ENCODE assay signal across 1 cellular context in the genomic region with DNA sequence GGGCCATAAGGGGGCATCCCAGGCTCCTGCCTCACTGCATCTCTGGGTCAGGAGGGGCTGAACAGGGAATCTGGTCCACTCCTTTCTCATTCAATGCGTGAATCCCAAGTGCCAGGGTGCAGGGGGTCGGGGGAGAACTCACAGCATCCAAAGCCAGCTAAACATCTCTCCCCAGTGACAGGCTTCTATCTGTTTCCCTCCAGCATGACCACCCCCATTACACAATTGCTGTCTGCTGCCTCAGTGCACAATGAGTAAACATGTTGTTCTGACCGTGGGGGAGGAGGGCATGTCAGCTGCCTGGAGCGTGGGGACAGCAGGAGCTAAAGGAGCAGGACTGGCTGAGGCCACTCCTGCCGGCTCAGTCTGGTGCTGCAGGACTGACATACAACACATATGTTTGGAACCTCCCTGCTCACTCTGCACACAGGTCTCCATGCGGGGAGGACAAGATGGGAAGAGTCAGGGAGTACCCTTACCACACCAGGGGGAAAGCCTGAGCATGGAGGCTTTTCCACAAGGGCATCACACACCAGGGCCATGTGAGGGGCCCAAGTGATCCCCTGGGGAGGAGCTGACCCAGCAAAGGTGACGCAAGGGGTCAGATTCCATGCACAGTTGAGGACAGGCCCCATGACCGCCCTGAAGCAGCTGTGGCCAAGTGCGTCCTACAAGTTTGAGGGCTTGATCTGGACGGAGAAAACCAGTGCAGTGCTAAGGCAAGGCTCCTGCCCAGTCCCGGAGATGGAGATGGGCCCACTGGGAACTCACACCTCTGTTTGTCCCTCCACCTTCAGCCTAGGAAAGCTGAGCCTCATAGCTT.
TF ChIP-seq lines count a peak whose summit lies in the region.

No MANE protein-coding gene starts in this region.

TF ChIP-seq in HepG2, 621 proteins besides CTCF, POLR2A, EP300 and RAD21 (continued from another document and continues in another):
- TF ChIP-seq, protein P1, sequence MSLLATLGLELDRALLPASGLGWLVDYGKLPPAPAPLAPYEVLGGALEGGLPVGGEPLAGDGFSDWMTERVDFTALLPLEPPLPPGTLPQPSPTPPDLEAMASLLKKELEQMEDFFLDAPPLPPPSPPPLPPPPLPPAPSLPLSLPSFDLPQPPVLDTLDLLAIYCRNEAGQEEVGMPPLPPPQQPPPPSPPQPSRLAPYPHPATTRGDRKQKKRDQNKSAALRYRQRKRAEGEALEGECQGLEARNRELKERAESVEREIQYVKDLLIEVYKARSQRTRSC (CRISPR knock-in tag; IDR thresholded peaks at IDR 0.05; ENCODE audit: low read depth): no peak
- no peak for TF ChIP-seq CBFB (CRISPR knock-in tag; IDR thresholded peaks at IDR 0.05)
- TF ChIP-seq ZNF572 (CRISPR knock-in tag; IDR thresholded peaks at IDR 0.05): peak; percentile 71; the same call in 1 of the 2 replicates
- TF ChIP-seq, protein P2, sequence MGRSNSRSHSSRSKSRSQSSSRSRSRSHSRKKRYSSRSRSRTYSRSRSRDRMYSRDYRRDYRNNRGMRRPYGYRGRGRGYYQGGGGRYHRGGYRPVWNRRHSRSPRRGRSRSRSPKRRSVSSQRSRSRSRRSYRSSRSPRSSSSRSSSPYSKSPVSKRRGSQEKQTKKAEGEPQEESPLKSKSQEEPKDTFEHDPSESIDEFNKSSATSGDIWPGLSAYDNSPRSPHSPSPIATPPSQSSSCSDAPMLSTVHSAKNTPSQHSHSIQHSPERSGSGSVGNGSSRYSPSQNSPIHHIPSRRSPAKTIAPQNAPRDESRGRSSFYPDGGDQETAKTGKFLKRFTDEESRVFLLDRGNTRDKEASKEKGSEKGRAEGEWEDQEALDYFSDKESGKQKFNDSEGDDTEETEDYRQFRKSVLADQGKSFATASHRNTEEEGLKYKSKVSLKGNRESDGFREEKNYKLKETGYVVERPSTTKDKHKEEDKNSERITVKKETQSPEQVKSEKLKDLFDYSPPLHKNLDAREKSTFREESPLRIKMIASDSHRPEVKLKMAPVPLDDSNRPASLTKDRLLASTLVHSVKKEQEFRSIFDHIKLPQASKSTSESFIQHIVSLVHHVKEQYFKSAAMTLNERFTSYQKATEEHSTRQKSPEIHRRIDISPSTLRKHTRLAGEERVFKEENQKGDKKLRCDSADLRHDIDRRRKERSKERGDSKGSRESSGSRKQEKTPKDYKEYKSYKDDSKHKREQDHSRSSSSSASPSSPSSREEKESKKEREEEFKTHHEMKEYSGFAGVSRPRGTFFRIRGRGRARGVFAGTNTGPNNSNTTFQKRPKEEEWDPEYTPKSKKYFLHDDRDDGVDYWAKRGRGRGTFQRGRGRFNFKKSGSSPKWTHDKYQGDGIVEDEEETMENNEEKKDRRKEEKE (IDR thresholded peaks at IDR 0.05): no peak
- TF ChIP-seq ELF1 (CRISPR knock-in tag; IDR thresholded peaks at IDR 0.05): no peak
- TF ChIP-seq MEIS1 (CRISPR knock-in tag; IDR thresholded peaks at IDR 0.05; ENCODE audit: borderline replicate concordance): no peak; the same call in 1 of the 2 replicates
- peak; percentile 76; the same call in 1 of the 2 replicates for TF ChIP-seq ZBTB7B (CRISPR knock-in tag; IDR thresholded peaks at IDR 0.05)
- TF ChIP-seq ZNF260 (CRISPR knock-in tag; IDR thresholded peaks at IDR 0.05; ENCODE audit: borderline replicate concordance, low read depth): no peak
- TF ChIP-seq ZNF775 (CRISPR knock-in tag; IDR thresholded peaks at IDR 0.05; ENCODE audit: borderline replicate concordance): no peak
- TF ChIP-seq ZSCAN25 (CRISPR knock-in tag; IDR thresholded peaks at IDR 0.05): peak; percentile 11; the same call in 1 of the 2 replicates
- 0 out of 2 replicates have a peak, but pooled peaks have one; percentile 38 for TF ChIP-seq PHF20 (CRISPR knock-in tag; IDR thresholded peaks at IDR 0.05)
- TF ChIP-seq ZNF543 (CRISPR knock-in tag; IDR thresholded peaks at IDR 0.05): no peak
- TF ChIP-seq ZNF331 (CRISPR knock-in tag; IDR thresholded peaks at IDR 0.05): no peak; the same call in 1 of the 2 replicates
- TF ChIP-seq KDM1A (CRISPR knock-in tag; IDR thresholded peaks at IDR 0.05): no peak
- TF ChIP-seq, protein P3, sequence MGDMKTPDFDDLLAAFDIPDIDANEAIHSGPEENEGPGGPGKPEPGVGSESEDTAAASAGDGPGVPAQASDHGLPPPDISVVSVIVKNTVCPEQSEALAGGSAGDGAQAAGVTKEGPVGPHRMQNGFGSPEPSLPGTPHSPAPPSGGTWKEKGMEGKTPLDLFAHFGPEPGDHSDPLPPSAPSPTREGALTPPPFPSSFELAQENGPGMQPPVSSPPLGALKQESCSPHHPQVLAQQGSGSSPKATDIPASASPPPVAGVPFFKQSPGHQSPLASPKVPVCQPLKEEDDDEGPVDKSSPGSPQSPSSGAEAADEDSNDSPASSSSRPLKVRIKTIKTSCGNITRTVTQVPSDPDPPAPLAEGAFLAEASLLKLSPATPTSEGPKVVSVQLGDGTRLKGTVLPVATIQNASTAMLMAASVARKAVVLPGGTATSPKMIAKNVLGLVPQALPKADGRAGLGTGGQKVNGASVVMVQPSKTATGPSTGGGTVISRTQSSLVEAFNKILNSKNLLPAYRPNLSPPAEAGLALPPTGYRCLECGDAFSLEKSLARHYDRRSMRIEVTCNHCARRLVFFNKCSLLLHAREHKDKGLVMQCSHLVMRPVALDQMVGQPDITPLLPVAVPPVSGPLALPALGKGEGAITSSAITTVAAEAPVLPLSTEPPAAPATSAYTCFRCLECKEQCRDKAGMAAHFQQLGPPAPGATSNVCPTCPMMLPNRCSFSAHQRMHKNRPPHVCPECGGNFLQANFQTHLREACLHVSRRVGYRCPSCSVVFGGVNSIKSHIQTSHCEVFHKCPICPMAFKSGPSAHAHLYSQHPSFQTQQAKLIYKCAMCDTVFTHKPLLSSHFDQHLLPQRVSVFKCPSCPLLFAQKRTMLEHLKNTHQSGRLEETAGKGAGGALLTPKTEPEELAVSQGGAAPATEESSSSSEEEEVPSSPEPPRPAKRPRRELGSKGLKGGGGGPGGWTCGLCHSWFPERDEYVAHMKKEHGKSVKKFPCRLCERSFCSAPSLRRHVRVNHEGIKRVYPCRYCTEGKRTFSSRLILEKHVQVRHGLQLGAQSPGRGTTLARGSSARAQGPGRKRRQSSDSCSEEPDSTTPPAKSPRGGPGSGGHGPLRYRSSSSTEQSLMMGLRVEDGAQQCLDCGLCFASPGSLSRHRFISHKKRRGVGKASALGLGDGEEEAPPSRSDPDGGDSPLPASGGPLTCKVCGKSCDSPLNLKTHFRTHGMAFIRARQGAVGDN (CRISPR knock-in tag; IDR thresholded peaks at IDR 0.05): peak; percentile 99
- no peak for TF ChIP-seq ZNF713 (CRISPR knock-in tag; IDR thresholded peaks at IDR 0.05)
- TF ChIP-seq ARHGAP35 (CRISPR knock-in tag; IDR thresholded peaks at IDR 0.05; ENCODE audit: borderline replicate concordance): no peak
- no peak for TF ChIP-seq CENPX (CRISPR knock-in tag; IDR thresholded peaks at IDR 0.05)
- no peak; the same call in 1 of the 2 replicates for TF ChIP-seq ZNF670 (CRISPR knock-in tag; IDR thresholded peaks at IDR 0.05; ENCODE audit: borderline replicate concordance)
- TF ChIP-seq CBX5 (CRISPR knock-in tag; IDR thresholded peaks at IDR 0.05; ENCODE audit: borderline replicate concordance): no peak
- no peak for TF ChIP-seq MED13 (CRISPR knock-in tag; IDR thresholded peaks at IDR 0.05)
- TF ChIP-seq NFE2L1 (CRISPR knock-in tag; IDR thresholded peaks at IDR 0.05; ENCODE audit: borderline replicate concordance): no peak
- no peak for TF ChIP-seq ZNF335 (CRISPR knock-in tag; IDR thresholded peaks at IDR 0.05)
- TF ChIP-seq, protein P4, sequence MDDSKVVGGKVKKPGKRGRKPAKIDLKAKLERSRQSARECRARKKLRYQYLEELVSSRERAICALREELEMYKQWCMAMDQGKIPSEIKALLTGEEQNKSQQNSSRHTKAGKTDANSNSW (CRISPR knock-in tag; IDR thresholded peaks at IDR 0.05; ENCODE audit: borderline replicate concordance): no peak
- TF ChIP-seq, protein P5, sequence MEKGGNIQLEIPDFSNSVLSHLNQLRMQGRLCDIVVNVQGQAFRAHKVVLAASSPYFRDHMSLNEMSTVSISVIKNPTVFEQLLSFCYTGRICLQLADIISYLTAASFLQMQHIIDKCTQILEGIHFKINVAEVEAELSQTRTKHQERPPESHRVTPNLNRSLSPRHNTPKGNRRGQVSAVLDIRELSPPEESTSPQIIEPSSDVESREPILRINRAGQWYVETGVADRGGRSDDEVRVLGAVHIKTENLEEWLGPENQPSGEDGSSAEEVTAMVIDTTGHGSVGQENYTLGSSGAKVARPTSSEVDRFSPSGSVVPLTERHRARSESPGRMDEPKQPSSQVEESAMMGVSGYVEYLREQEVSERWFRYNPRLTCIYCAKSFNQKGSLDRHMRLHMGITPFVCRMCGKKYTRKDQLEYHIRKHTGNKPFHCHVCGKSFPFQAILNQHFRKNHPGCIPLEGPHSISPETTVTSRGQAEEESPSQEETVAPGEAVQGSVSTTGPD (CRISPR knock-in tag; IDR thresholded peaks at IDR 0.05): no peak
- TF ChIP-seq ZNF749 (CRISPR knock-in tag; IDR thresholded peaks at IDR 0.05; ENCODE audit: borderline replicate concordance): no peak
- peak; percentile 58; the same call in 1 of the 2 replicates for TF ChIP-seq MEF2D (CRISPR knock-in tag; IDR thresholded peaks at IDR 0.05)
- no peak for TF ChIP-seq DPF2 (CRISPR knock-in tag; IDR thresholded peaks at IDR 0.05; ENCODE audit: borderline replicate concordance, low read depth)
- TF ChIP-seq ZNF782 (CRISPR knock-in tag; IDR thresholded peaks at IDR 0.05; ENCODE audit: borderline replicate concordance): no peak
- TF ChIP-seq, protein P6, sequence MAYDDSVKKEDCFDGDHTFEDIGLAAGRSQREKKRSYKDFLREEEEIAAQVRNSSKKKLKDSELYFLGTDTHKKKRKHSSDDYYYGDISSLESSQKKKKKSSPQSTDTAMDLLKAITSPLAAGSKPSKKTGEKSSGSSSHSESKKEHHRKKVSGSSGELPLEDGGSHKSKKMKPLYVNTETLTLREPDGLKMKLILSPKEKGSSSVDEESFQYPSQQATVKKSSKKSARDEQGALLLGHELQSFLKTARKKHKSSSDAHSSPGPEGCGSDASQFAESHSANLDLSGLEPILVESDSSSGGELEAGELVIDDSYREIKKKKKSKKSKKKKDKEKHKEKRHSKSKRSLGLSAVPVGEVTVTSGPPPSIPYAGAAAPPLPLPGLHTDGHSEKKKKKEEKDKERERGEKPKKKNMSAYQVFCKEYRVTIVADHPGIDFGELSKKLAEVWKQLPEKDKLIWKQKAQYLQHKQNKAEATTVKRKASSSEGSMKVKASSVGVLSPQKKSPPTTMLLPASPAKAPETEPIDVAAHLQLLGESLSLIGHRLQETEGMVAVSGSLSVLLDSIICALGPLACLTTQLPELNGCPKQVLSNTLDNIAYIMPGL (CRISPR knock-in tag; IDR thresholded peaks at IDR 0.05; ENCODE audit: borderline replicate concordance in 1 of 2, low read depth in 1 of 2): peak in 1 of 2 experiments; percentile 40; a peak in 2 of 4 replicates
- peak; percentile 58; the same call in 1 of the 2 replicates for TF ChIP-seq HIVEP1 (CRISPR knock-in tag; IDR thresholded peaks at IDR 0.05)
- peak; percentile 94 for TF ChIP-seq NR2F6 (IDR thresholded peaks at IDR 0.05)
- peak; percentile 95 for TF ChIP-seq NR2F6 (CRISPR knock-in tag; IDR thresholded peaks at IDR 0.05)
- TF ChIP-seq, protein P7, sequence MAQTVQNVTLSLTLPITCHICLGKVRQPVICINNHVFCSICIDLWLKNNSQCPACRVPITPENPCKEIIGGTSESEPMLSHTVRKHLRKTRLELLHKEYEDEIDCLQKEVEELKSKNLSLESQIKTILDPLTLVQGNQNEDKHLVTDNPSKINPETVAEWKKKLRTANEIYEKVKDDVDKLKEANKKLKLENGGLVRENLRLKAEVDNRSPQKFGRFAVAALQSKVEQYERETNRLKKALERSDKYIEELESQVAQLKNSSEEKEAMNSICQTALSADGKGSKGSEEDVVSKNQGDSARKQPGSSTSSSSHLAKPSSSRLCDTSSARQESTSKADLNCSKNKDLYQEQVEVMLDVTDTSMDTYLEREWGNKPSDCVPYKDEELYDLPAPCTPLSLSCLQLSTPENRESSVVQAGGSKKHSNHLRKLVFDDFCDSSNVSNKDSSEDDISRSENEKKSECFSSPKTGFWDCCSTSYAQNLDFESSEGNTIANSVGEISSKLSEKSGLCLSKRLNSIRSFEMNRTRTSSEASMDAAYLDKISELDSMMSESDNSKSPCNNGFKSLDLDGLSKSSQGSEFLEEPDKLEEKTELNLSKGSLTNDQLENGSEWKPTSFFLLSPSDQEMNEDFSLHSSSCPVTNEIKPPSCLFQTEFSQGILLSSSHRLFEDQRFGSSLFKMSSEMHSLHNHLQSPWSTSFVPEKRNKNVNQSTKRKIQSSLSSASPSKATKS (CRISPR knock-in tag; IDR thresholded peaks at IDR 0.05): no peak
- no peak for TF ChIP-seq GLI4 (CRISPR knock-in tag; IDR thresholded peaks at IDR 0.05; ENCODE audit: borderline replicate concordance)
- TF ChIP-seq, protein P8, sequence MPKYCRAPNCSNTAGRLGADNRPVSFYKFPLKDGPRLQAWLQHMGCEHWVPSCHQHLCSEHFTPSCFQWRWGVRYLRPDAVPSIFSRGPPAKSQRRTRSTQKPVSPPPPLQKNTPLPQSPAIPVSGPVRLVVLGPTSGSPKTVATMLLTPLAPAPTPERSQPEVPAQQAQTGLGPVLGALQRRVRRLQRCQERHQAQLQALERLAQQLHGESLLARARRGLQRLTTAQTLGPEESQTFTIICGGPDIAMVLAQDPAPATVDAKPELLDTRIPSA (CRISPR knock-in tag; IDR thresholded peaks at IDR 0.05; ENCODE audit: borderline replicate concordance): no peak; the same call in 1 of the 2 replicates
- TF ChIP-seq TMF1 (CRISPR knock-in tag; IDR thresholded peaks at IDR 0.05; ENCODE audit: low read depth): no peak
- no peak for TF ChIP-seq SMARCC2 (IDR thresholded peaks at IDR 0.05)
- TF ChIP-seq MTF1 (CRISPR knock-in tag; IDR thresholded peaks at IDR 0.05): no peak
- TF ChIP-seq, protein P9, sequence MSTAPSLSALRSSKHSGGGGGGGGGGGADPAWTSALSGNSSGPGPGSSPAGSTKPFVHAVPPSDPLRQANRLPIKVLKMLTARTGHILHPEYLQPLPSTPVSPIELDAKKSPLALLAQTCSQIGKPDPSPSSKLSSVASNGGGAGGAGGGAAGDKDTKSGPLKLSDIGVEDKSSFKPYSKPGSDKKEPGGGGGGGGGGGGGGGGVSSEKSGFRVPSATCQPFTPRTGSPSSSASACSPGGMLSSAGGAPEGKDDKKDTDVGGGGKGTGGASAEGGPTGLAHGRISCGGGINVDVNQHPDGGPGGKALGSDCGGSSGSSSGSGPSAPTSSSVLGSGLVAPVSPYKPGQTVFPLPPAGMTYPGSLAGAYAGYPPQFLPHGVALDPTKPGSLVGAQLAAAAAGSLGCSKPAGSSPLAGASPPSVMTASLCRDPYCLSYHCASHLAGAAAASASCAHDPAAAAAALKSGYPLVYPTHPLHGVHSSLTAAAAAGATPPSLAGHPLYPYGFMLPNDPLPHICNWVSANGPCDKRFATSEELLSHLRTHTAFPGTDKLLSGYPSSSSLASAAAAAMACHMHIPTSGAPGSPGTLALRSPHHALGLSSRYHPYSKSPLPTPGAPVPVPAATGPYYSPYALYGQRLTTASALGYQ (CRISPR knock-in tag; IDR thresholded peaks at IDR 0.05): no peak
- no peak; the same call in 1 of the 2 replicates for TF ChIP-seq HOXA5 (CRISPR knock-in tag; IDR thresholded peaks at IDR 0.05)
